Comparison of ENCODE assay signal across 1 cellular context in genomic region chr16:11105038-11105903, GRCh38.
A peak's percentile ranks its signal among the peaks of the same experiment; 100 is the strongest.
TF ChIP-seq lines count a peak whose summit lies in the region.

No MANE protein-coding gene starts in this region.

TF ChIP-seq in K562, 482 proteins besides CTCF, POLR2A, EP300 and RAD21 (continued from another document and continues in another):
- TF ChIP-seq USF2 (CRISPR knock-in tag; IDR thresholded peaks at IDR 0.05) (no peak), CHCHD3 (CRISPR knock-in tag; IDR thresholded peaks at IDR 0.05) (no peak), CSDE1 (IDR thresholded peaks at IDR 0.05) (no peak), ZNF239 (CRISPR knock-in tag; IDR thresholded peaks at IDR 0.05) (no peak), SNAPC5 (CRISPR knock-in tag; IDR thresholded peaks at IDR 0.05) (no peak), NFE2L1 (tag; IDR thresholded peaks at IDR 0.05; ENCODE audit: borderline replicate concordance, low read depth) (no peak), ZNF445 (CRISPR knock-in tag; IDR thresholded peaks at IDR 0.05; ENCODE audit: low read depth) (no peak), ZNF212 (CRISPR knock-in tag; IDR thresholded peaks at IDR 0.05) (no peak), ARID3B (CRISPR knock-in tag; IDR thresholded peaks at IDR 0.05; ENCODE audit: borderline replicate concordance) (0 out of 2 replicates have a peak, but pooled peaks have one; percentile 25), LCOR (CRISPR knock-in tag; IDR thresholded peaks at IDR 0.05) (peak; percentile 87; the same call in 1 of the 2 replicates), L3MBTL2 (IDR thresholded peaks at IDR 0.05) (peak; percentile 79), ZBTB33 (CRISPR knock-in tag; IDR thresholded peaks at IDR 0.05) (peak; percentile 78), ZFP91 (CRISPR knock-in tag; IDR thresholded peaks at IDR 0.05) (0 out of 2 replicates have a peak, but pooled peaks have one; percentile 6), ZNF224 (CRISPR knock-in tag; IDR thresholded peaks at IDR 0.05) (no peak), HMGXB4 (CRISPR knock-in tag; IDR thresholded peaks at IDR 0.05) (no peak), HIVEP1 (CRISPR knock-in tag; IDR thresholded peaks at IDR 0.05) (peak; percentile 70; the same call in 1 of the 2 replicates), AFF1 (IDR thresholded peaks at IDR 0.05; ENCODE audit: low read depth in 1 of 2, partially characterized antibody in 2 of 2) (peak; percentile 23 to 95), ATF4 (CRISPR knock-in tag; IDR thresholded peaks at IDR 0.05) (no peak), STAT5A (IDR thresholded peaks at IDR 0.05; ENCODE audit: borderline replicate concordance, low read length) (peak; percentile 98), ZNF146 (CRISPR knock-in tag; IDR thresholded peaks at IDR 0.05; ENCODE audit: unreplicated experiment) (no peak), SREBF2 (CRISPR knock-in tag; IDR thresholded peaks at IDR 0.05) (no peak), E2F3 (CRISPR knock-in tag; IDR thresholded peaks at IDR 0.05) (no peak), DPF2 (IDR thresholded peaks at IDR 0.05) (peak; percentile 99), FOXJ3 (CRISPR knock-in tag; IDR thresholded peaks at IDR 0.05) (no peak), SMAD1 (IDR thresholded peaks at IDR 0.05; ENCODE audit: low read depth, low read length, partially characterized antibody) (peak; percentile 92), ZBTB11 (CRISPR knock-in tag; IDR thresholded peaks at IDR 0.05) (0 out of 6 replicates have a peak, but pooled peaks of 1 of the 3 experiments have one; percentile 44), TCF7L2 (IDR thresholded peaks at IDR 0.05; ENCODE audit: low read depth, low read length) (no peak), TOE1 (IDR thresholded peaks at IDR 0.05; ENCODE audit: borderline replicate concordance) (peak; percentile 64; the same call in 1 of the 2 replicates), TOE1 (CRISPR knock-in tag; IDR thresholded peaks at IDR 0.05; ENCODE audit: borderline replicate concordance, low read depth) (no peak), ZNF518B (CRISPR knock-in tag; IDR thresholded peaks at IDR 0.05) (no peak), CHD4 (IDR thresholded peaks at IDR 0.05; ENCODE audit: insufficient read depth, insufficient replicate concordance, low read depth, low read length, poor library complexity, severe bottlenecking) (no peak), ZNF639 (CRISPR knock-in tag; conservative IDR thresholded peaks at IDR 0.05 in 1 of 2, IDR thresholded peaks at IDR 0.05 in 1 of 2) (peak in 1 of 2 experiments; percentile 85; a peak in 2 of 4 replicates), JUN (IDR thresholded peaks at IDR 0.05; ENCODE audit: borderline replicate concordance, low read depth, low read length) (peak; percentile 33; the same call in 1 of the 2 replicates), JUN (CRISPR knock-in tag; IDR thresholded peaks at IDR 0.05; ENCODE audit: borderline replicate concordance) (no peak), THRAP3 (IDR thresholded peaks at IDR 0.05; ENCODE audit: borderline replicate concordance) (no peak), ZFX (CRISPR knock-in tag; IDR thresholded peaks at IDR 0.05) (no peak), ZNF707 (CRISPR knock-in tag; conservative IDR thresholded peaks at IDR 0.05) (no peak), ZNF79 (CRISPR knock-in tag; IDR thresholded peaks at IDR 0.05; ENCODE audit: low read depth) (no peak)
